ENCODE assay signal across 10 cellular contexts in genomic region chr7:129189661-129190310, GRCh38. TPM values are rescaled to one million over a fixed set of nuclear protein-coding genes. Genes with fewer than 3 reads are reported as not detected.
DNase-seq lines count a peak whose midpoint lies in the region; ATAC-seq and TF ChIP-seq lines count a peak whose summit lies in the region.
"Had no signal": no experiment of that assay in that cellular context is flagged by ENCODE, and none has a peak within 500 bp of the region (broad histone marks: within the 10 kb centered on the region; RNA-seq: fewer than 3 reads in every experiment).

No MANE protein-coding gene starts in this region.

- ATAC-seq in heart left ventricle (no peak), Right ventricle myocardium superior (ENCODE audit: poor library complexity) (no peak), GM19351 (IDR thresholded peaks at IDR 0.05; ENCODE audit: unreplicated experiment) (no peak), HG03045 (IDR thresholded peaks at IDR 0.05; ENCODE audit: unreplicated experiment) (no peak)

- TF ChIP-seq POLR2A in heart left ventricle (IDR thresholded peaks at IDR 0.05) = no peak

- TF ChIP-seq CTCF in heart left ventricle (IDR thresholded peaks at IDR 0.05) (no peak), brain microvascular endothelial cell (IDR thresholded peaks at IDR 0.05; ENCODE audit: low read depth, low read length, missing control alignments) (no peak)

- intact Hi-C loops in heart left ventricle (cut with DNase I) = no loop called here
- intact Hi-C loops in Right ventricle myocardium superior (cut with DNase I) = no loop called here

- 28 to 34% (median 32%) methylated on average over 13 of the region's 13 CpGs for WGBS in heart left ventricle, 4 donors
- WGBS in urinary bladder = 25% methylated on average over 13 of the region's 13 CpGs

- DNase-seq in heart left ventricle (no peak), Right ventricle myocardium superior (no peak), brain microvascular endothelial cell (no peak), AG08395 (ENCODE audit: low spot score) (no peak)
- DNase-seq: stimulated activated CD8-positive, alpha-beta memory T cell treated with anti-CD3 and anti-CD28 coated beads, Interleukin-4, amount 100 ng/mL, for 48 hours had no signal

- H3K27me3 ChIP-seq in heart left ventricle (peaks cover 0 to 37% (median 0%) of the 10 kb centered on the region in 9 donors), brain microvascular endothelial cell (replicated peaks) (no peaks in the 10 kb centered on the region), mucosa of rectum (ENCODE audit: control insufficient read depth in 2 of 2, insufficient read depth in 2 of 2, low read length in 2 of 2) (peaks cover 14 to 21% of the 10 kb centered on the region in 2 donors)

- peak overlapping the region in 1 of 2 donors; percentile 30 for H3K9ac ChIP-seq in mucosa of rectum (ENCODE audit: low read depth in 1 of 2, low read length in 2 of 2)

- peak overlapping the region; percentile 56 to 93 (median 81) for H3K4me3 ChIP-seq in heart left ventricle
- H3K4me3 ChIP-seq in brain microvascular endothelial cell (ENCODE audit: low read depth, low read length) = peak overlapping the region; percentile 67
- H3K4me3 ChIP-seq in mucosa of rectum (ENCODE audit: low read length in 2 of 2) = peak overlapping the region; percentile 44 to 51
- peak overlapping the region; percentile 76 for H3K4me3 ChIP-seq in urinary bladder (ENCODE audit: low read depth, low read length)

- H3K36me3 ChIP-seq in heart left ventricle (no peaks in the 10 kb centered on the region), brain microvascular endothelial cell (replicated peaks) (no peaks in the 10 kb centered on the region), mucosa of rectum (ENCODE audit: control insufficient read depth in 2 of 2, insufficient read depth in 2 of 2, low read length in 2 of 2) (no peaks in the 10 kb centered on the region), urinary bladder (ENCODE audit: insufficient read depth) (no peaks in the 10 kb centered on the region)

- H3K4me1 ChIP-seq in heart left ventricle (peaks cover 0 to 29% (median 6%) of the 10 kb centered on the region in 12 donors), mucosa of rectum (ENCODE audit: control insufficient read depth in 2 of 2, insufficient read depth in 2 of 2, low read length in 2 of 2) (peaks cover 2 to 3% of the 10 kb centered on the region in 2 donors), urinary bladder (ENCODE audit: insufficient read depth) (no peaks in the 10 kb centered on the region)

- H3K27ac ChIP-seq in heart left ventricle (peak overlapping the region in 2 of 12 donors; percentile 67 to 70), brain microvascular endothelial cell (no peak overlapping the region), mucosa of rectum (ENCODE audit: low read depth in 2 of 2, low read length in 2 of 2) (no peak overlapping the region), urinary bladder (ENCODE audit: low read depth) (no peak overlapping the region)
- H3K27ac ChIP-seq: epithelial cell of prostate had no signal

- in situ Hi-C loops in brain microvascular endothelial cell (cut with HindIII; ENCODE audit: low pct_ligation_motif_present, low sequenced_read_pairs) = no loop called here

- H3K9me3 ChIP-seq in heart left ventricle = no peaks in the 10 kb centered on the region
- H3K9me3 ChIP-seq in mucosa of rectum (ENCODE audit: control insufficient read depth in 2 of 2, low read length in 2 of 2) = no peaks in the 10 kb centered on the region

RNA-seq across cellular contexts. Expression of gene SMO, which starts 1.4 kb away (rescaled TPM):
- total RNA-seq in heart left ventricle (1 to 10 TPM; 3.1 to 7.3 (median 3.9) TPM), Right ventricle myocardium superior (5.0 TPM), urinary bladder (35.2 TPM)
- polyA plus RNA-seq in heart left ventricle (1 to 10 TPM; 1.7 to 3.4 TPM), urinary bladder (16.7 TPM)

RNA-seq across cellular contexts. Expression of gene AHCYL2, which starts 35.0 kb away (rescaled TPM):
- total RNA-seq in heart left ventricle = 1 to 10 TPM; 3.6 to 7.6 (median 6.5) TPM
- 1 to 10 TPM; 1.3 to 5.6 TPM for polyA plus RNA-seq in heart left ventricle
- 6.7 TPM for total RNA-seq in Right ventricle myocardium superior
- total RNA-seq in urinary bladder = 20.3 TPM
- 9.0 TPM for polyA plus RNA-seq in urinary bladder

RNA-seq across cellular contexts. Expression of gene TSPAN33, which starts 45.3 kb away (rescaled TPM):
- total RNA-seq in heart left ventricle (10 to 100 TPM in 4 of 9 donors, 1 to 10 TPM in 5; 4.9 to 21.5 (median 8.9) TPM), Right ventricle myocardium superior (11.8 TPM), urinary bladder (9.5 TPM)
- polyA plus RNA-seq in heart left ventricle (1 to 10 TPM; 3.0 to 5.6 TPM), urinary bladder (15.6 TPM)
